ENCODE assay signal across 8 cellular contexts in the genomic region with DNA sequence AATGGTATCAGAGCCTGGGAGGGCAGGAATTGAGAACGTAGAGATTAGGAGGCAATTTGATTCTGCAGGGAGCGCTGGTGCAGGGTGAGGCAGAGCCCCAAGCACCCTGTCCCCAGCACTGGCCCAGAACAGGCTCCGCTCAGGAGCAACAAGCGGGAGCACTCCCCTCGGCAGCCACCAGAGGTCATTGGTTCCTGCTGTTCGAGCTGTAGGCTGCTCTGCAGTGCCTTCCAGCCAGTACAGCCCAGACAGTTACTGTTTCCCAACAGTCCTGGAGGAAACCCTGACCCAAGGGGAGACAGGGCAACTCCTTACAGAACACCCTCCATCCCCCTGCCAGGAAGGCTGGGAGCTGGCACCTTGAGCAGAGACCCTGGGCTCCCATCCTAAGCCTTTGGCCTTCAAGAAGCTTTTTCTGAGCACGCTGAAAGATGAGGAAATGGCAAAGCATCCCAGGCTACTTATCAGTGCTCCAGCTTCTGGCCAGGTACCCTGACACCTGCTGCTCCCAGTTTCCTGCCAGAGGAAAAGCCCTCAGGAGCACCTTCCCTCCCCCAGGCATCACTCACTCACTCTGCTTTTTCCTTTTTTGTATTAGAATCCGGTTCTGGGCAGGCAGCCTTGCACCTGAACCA.
DNase-seq lines count a peak whose midpoint lies in the region; ATAC-seq and TF ChIP-seq lines count a peak whose summit lies in the region.

No MANE protein-coding gene starts in this region.

- H3K27ac ChIP-seq in GM23248 (no peak overlapping the region), aorta (ENCODE audit: low read depth in 1 of 2, low read length in 2 of 2) (no peak overlapping the region)

- no peak overlapping the region for H3K9ac ChIP-seq in GM23248

- H3K9me2 ChIP-seq in GM23248 (ENCODE audit: insufficient read depth), result no peaks in the 10 kb centered on the region

- TF ChIP-seq CTCF in glutamatergic neuron (IDR thresholded peaks at IDR 0.05; ENCODE audit: partially characterized antibody, unreplicated experiment) (peak; percentile 84), progenitor cell of endocrine pancreas (IDR thresholded peaks at IDR 0.05; ENCODE audit: unreplicated experiment) (peak; percentile 84)

- no peaks in the 10 kb centered on the region for H4K20me1 ChIP-seq in GM23248 (ENCODE audit: insufficient read depth)

- ATAC-seq in aorta (ENCODE audit: low FRiP score), result peak; percentile 85

- H3K4me1 ChIP-seq in GM23248 (ENCODE audit: insufficient read depth) (peaks cover 19% of the 10 kb centered on the region), aorta (ENCODE audit: control insufficient read depth in 1 of 2, insufficient read depth in 2 of 2, low read length in 2 of 2) (no peaks in the 10 kb centered on the region)

- H3K36me3 Mint-ChIP-seq in glutamatergic neuron (ENCODE audit: unreplicated experiment) (no peaks in the 10 kb centered on the region), progenitor cell of endocrine pancreas (ENCODE audit: insufficient read depth) (peaks cover 4% of the 10 kb centered on the region)

- in situ Hi-C loops in GM23248 (cut with MboI), result no loop called here
- in situ Hi-C loops in SK-MEL-5 (cut with HindIII; ENCODE audit: low pct_unique_long_range_greater_than_20kb, low sequenced_read_pairs), result loop anchor here (25.0 kb wide), 1 partner anchor 510 kb away; no protein-coding TSS in a partner anchor

- H3K36me3 ChIP-seq in GM23248 (ENCODE audit: low read depth) (no peaks in the 10 kb centered on the region), aorta (ENCODE audit: control insufficient read depth in 1 of 2, insufficient read depth in 2 of 2, low read length in 1 of 2) (no peaks in the 10 kb centered on the region)

- H3K4me1 Mint-ChIP-seq in glutamatergic neuron (ENCODE audit: low read depth, unreplicated experiment) (peaks cover 36% of the 10 kb centered on the region), progenitor cell of endocrine pancreas (ENCODE audit: low read depth) (peaks cover 28% of the 10 kb centered on the region)

- 32 to 35% methylated on average over 7 to 8 of the region's 8 CpGs for WGBS in GM23248 (ENCODE audit: low coverage in 1 of 2, low lambda C conversion rate in 2 of 2, missing lambda C conversion rate in 2 of 2), 2 experiments
- 42 to 44% methylated on average over 8 of the region's 8 CpGs for WGBS in aorta, 2 donors

- DNase-seq in DMS79 treated with DMSO at 0.1 percent for 48 hours (lab: John Stamatoyannopoulos, UW) (peak; percentile 82), GM23248 (peak; percentile 86), M059J (ENCODE audit: low read depth) (peak; percentile 62), SK-MEL-5 (ENCODE audit: low read depth, low spot score) (peak; percentile 87), glutamatergic neuron (peak; percentile 91), progenitor cell of endocrine pancreas (ENCODE audit: low spot score, unreplicated experiment) (peak; percentile 64), aorta (peak; percentile 78 to 91)
- DNase-seq in activated naive CD4-positive, alpha-beta T cell treated with Interleukin-2 at 50 U/mL for 16 hours, result peak; percentile 73

- H2AFZ ChIP-seq in GM23248, result no peak overlapping the region

- H3K27me3 Mint-ChIP-seq in glutamatergic neuron (ENCODE audit: unreplicated experiment), result peaks cover 13% of the 10 kb centered on the region
- H3K27me3 Mint-ChIP-seq in progenitor cell of endocrine pancreas, result peaks cover 8% of the 10 kb centered on the region

- no peaks in the 10 kb centered on the region for H3K27me3 ChIP-seq in GM23248 (replicated peaks; ENCODE audit: insufficient read depth)
- H3K27me3 ChIP-seq in aorta (ENCODE audit: control insufficient read depth in 1 of 2, insufficient read depth in 2 of 2, low read length in 1 of 2), result no peaks in the 10 kb centered on the region

- H3K4me3 ChIP-seq in GM23248 (no peak overlapping the region), aorta (ENCODE audit: low read length in 2 of 2) (no peak overlapping the region)

- H3K27ac Mint-ChIP-seq in glutamatergic neuron (ENCODE audit: unreplicated experiment) (no peak overlapping the region), progenitor cell of endocrine pancreas (no peak overlapping the region)

- no peak overlapping the region for H3K4me2 ChIP-seq in GM23248 (ENCODE audit: unreplicated experiment)

- H3F3A ChIP-seq in GM23248 (ENCODE audit: insufficient read depth), result peaks cover 12% of the 10 kb centered on the region

- H3K4me3 Mint-ChIP-seq in glutamatergic neuron (ENCODE audit: unreplicated experiment) (no peak overlapping the region), progenitor cell of endocrine pancreas (ENCODE audit: low read depth) (no peak overlapping the region)

- H3K79me2 ChIP-seq in GM23248 (ENCODE audit: insufficient read depth), result no peaks in the 10 kb centered on the region

- no peaks in the 10 kb centered on the region for H3K9me3 ChIP-seq in GM23248 (ENCODE audit: low read depth)
- H3K9me3 ChIP-seq in aorta (ENCODE audit: control insufficient read depth, low read length), result no peaks in the 10 kb centered on the region

- peaks cover 4% of the 10 kb centered on the region for H3K9me3 Mint-ChIP-seq in glutamatergic neuron (ENCODE audit: unreplicated experiment)
- H3K9me3 Mint-ChIP-seq in progenitor cell of endocrine pancreas (ENCODE audit: low read depth), result no peaks in the 10 kb centered on the region

- intact Hi-C loops in aorta (cut with DNase I), result loop anchor here (2.0 to 10.0 kb wide), 4 partner anchors 352 to 502 kb away; no protein-coding TSS in a partner anchor
